In the genomic region with DNA sequence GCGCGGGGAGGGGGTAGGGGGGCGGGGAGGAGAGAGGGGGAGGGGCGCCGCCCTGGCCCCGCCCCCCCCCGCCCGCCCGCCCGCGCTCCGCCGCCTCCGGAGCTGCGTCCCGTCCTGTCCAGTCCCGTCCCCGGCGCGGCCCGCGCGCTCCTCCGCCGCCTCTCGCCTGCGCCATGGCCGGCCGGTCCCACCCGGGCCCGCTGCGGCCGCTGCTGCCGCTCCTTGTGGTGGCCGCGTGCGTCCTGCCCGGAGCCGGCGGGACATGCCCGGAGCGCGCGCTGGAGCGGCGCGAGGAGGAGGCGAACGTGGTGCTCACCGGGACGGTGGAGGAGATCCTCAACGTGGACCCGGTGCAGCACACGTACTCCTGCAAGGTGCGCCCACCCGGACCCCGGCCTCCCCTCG, we compare ENCODE assay signal across 2 cellular contexts.
TF ChIP-seq lines count a peak whose summit lies in the region.

A gene (plus strand): TSS at position 121 of the 405 bp plus-strand sequence. CDS start 53 bp downstream, at position 174.

TF ChIP-seq in IMR-90, 13 proteins besides CTCF, POLR2A, EP300 and RAD21:
- peak; percentile 84; the same call in 1 of the 2 replicates for TF ChIP-seq MXI1 (IDR thresholded peaks at IDR 0.05; ENCODE audit: borderline replicate concordance, low read depth, low read length)
- TF ChIP-seq, protein P1, sequence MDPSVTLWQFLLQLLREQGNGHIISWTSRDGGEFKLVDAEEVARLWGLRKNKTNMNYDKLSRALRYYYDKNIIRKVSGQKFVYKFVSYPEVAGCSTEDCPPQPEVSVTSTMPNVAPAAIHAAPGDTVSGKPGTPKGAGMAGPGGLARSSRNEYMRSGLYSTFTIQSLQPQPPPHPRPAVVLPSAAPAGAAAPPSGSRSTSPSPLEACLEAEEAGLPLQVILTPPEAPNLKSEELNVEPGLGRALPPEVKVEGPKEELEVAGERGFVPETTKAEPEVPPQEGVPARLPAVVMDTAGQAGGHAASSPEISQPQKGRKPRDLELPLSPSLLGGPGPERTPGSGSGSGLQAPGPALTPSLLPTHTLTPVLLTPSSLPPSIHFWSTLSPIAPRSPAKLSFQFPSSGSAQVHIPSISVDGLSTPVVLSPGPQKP (IDR thresholded peaks at IDR 0.05; ENCODE audit: borderline replicate concordance, low read depth, low read length) = no peak

TF ChIP-seq in K562, 482 proteins besides CTCF, POLR2A, EP300 and RAD21 (continues in another document):
- 0 out of 2 replicates have a peak, but pooled peaks have one; percentile 60 for TF ChIP-seq KDM2B (CRISPR knock-in tag; IDR thresholded peaks at IDR 0.05)
- TF ChIP-seq MTA3 (IDR thresholded peaks at IDR 0.05; ENCODE audit: borderline replicate concordance) = 0 out of 2 replicates have a peak, but pooled peaks have one; percentile 10
- no peak for TF ChIP-seq ZNF780A (CRISPR knock-in tag; IDR thresholded peaks at IDR 0.05)
- TF ChIP-seq TAF1 (IDR thresholded peaks at IDR 0.05; ENCODE audit: control insufficient read depth, extremely low read depth, insufficient read depth, low read length, severe bottlenecking) = peak; percentile 21
- TF ChIP-seq NFXL1 (CRISPR knock-in tag; IDR thresholded peaks at IDR 0.05) = no peak
- no peak for TF ChIP-seq GABPA (tag; conservative IDR thresholded peaks at IDR 0.05; ENCODE audit: low read depth)
- peak; percentile 31 for TF ChIP-seq HMGN3 (IDR thresholded peaks at IDR 0.05; ENCODE audit: borderline replicate concordance, extremely low read depth, insufficient read length, low read depth, low read length)
- no peak for TF ChIP-seq TCFL5 (CRISPR knock-in tag; conservative IDR thresholded peaks at IDR 0.05)
- no peak for TF ChIP-seq FOS (IDR thresholded peaks at IDR 0.05; ENCODE audit: extremely low read depth, insufficient read length)
- TF ChIP-seq PPARD (CRISPR knock-in tag; IDR thresholded peaks at IDR 0.05) = no peak
- no peak for TF ChIP-seq PHTF2 (CRISPR knock-in tag; IDR thresholded peaks at IDR 0.05)
- no peak for TF ChIP-seq RBM17 (IDR thresholded peaks at IDR 0.05; ENCODE audit: borderline replicate concordance, low read depth, low read length)
- peak; percentile 84 for TF ChIP-seq RB1 (IDR thresholded peaks at IDR 0.05; ENCODE audit: low read depth)
- TF ChIP-seq TRIM24 (IDR thresholded peaks at IDR 0.05) = no peak
- TF ChIP-seq, protein P2, sequence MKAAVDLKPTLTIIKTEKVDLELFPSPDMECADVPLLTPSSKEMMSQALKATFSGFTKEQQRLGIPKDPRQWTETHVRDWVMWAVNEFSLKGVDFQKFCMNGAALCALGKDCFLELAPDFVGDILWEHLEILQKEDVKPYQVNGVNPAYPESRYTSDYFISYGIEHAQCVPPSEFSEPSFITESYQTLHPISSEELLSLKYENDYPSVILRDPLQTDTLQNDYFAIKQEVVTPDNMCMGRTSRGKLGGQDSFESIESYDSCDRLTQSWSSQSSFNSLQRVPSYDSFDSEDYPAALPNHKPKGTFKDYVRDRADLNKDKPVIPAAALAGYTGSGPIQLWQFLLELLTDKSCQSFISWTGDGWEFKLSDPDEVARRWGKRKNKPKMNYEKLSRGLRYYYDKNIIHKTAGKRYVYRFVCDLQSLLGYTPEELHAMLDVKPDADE (conservative IDR thresholded peaks at IDR 0.05; ENCODE audit: control insufficient read depth, low read depth, low read length) = no peak
- peak; percentile 68; the same call in 1 of the 2 replicates for TF ChIP-seq PHF8 (IDR thresholded peaks at IDR 0.05; ENCODE audit: borderline replicate concordance, low read length)
- TF ChIP-seq CREBBP (IDR thresholded peaks at IDR 0.05; ENCODE audit: low read depth, low read length) = no peak
- no peak for TF ChIP-seq FOXJ3 (CRISPR knock-in tag; IDR thresholded peaks at IDR 0.05)
- no peak for TF ChIP-seq RNF2 (IDR thresholded peaks at IDR 0.05)
- no peak for TF ChIP-seq POLR2AphosphoS2 (IDR thresholded peaks at IDR 0.05; ENCODE audit: low read length)
- TF ChIP-seq PURB (CRISPR knock-in tag; IDR thresholded peaks at IDR 0.05; ENCODE audit: low read depth) = no peak
- TF ChIP-seq NCOR1 (IDR thresholded peaks at IDR 0.05) = no peak
- peak; percentile 85 for TF ChIP-seq ZNF263 (CRISPR knock-in tag; IDR thresholded peaks at IDR 0.05; ENCODE audit: borderline replicate concordance)
- TF ChIP-seq NCOA6 (IDR thresholded peaks at IDR 0.05) = no peak
- TF ChIP-seq RBM34 (IDR thresholded peaks at IDR 0.05; ENCODE audit: borderline replicate concordance, insufficient read depth, low read length) = no peak
- TF ChIP-seq NFYB (IDR thresholded peaks at IDR 0.05; ENCODE audit: extremely low read depth, insufficient read length) = no peak
- no peak for TF ChIP-seq CBFA2T3 (IDR thresholded peaks at IDR 0.05)
- peak; percentile 43; the same call in 1 of the 2 replicates for TF ChIP-seq SIN3B (IDR thresholded peaks at IDR 0.05; ENCODE audit: low read depth)
- peak; percentile 51 for TF ChIP-seq RBFOX2 (IDR thresholded peaks at IDR 0.05; ENCODE audit: low read depth, low read length)
- no peak for TF ChIP-seq DNMT1 (IDR thresholded peaks at IDR 0.05)
- no peak for TF ChIP-seq ZNF3 (CRISPR knock-in tag; IDR thresholded peaks at IDR 0.05)
- peak; percentile 34; the same call in 1 of the 2 replicates for TF ChIP-seq L3MBTL2 (IDR thresholded peaks at IDR 0.05)
- TF ChIP-seq HDAC1 (IDR thresholded peaks at IDR 0.05) = no peak
- peak; percentile 68 for TF ChIP-seq RBBP5 (IDR thresholded peaks at IDR 0.05; ENCODE audit: borderline replicate concordance, insufficient read depth, low read length, poor library complexity, severe bottlenecking)
- TF ChIP-seq, protein P3, sequence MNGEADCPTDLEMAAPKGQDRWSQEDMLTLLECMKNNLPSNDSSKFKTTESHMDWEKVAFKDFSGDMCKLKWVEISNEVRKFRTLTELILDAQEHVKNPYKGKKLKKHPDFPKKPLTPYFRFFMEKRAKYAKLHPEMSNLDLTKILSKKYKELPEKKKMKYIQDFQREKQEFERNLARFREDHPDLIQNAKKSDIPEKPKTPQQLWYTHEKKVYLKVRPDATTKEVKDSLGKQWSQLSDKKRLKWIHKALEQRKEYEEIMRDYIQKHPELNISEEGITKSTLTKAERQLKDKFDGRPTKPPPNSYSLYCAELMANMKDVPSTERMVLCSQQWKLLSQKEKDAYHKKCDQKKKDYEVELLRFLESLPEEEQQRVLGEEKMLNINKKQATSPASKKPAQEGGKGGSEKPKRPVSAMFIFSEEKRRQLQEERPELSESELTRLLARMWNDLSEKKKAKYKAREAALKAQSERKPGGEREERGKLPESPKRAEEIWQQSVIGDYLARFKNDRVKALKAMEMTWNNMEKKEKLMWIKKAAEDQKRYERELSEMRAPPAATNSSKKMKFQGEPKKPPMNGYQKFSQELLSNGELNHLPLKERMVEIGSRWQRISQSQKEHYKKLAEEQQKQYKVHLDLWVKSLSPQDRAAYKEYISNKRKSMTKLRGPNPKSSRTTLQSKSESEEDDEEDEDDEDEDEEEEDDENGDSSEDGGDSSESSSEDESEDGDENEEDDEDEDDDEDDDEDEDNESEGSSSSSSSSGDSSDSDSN (IDR thresholded peaks at IDR 0.05; ENCODE audit: borderline replicate concordance in 1 of 2, low read depth in 2 of 2, low read length in 2 of 2) = peak; percentile 41 to 68; a peak in 2 of 4 replicates
- TF ChIP-seq, protein P4, sequence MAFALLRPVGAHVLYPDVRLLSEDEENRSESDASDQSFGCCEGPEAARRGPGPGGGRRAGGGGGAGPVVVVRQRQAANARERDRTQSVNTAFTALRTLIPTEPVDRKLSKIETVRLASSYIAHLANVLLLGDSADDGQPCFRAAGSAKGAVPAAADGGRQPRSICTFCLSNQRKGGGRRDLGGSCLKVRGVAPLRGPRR (CRISPR knock-in tag; IDR thresholded peaks at IDR 0.05) = no peak
- TF ChIP-seq, protein P5, sequence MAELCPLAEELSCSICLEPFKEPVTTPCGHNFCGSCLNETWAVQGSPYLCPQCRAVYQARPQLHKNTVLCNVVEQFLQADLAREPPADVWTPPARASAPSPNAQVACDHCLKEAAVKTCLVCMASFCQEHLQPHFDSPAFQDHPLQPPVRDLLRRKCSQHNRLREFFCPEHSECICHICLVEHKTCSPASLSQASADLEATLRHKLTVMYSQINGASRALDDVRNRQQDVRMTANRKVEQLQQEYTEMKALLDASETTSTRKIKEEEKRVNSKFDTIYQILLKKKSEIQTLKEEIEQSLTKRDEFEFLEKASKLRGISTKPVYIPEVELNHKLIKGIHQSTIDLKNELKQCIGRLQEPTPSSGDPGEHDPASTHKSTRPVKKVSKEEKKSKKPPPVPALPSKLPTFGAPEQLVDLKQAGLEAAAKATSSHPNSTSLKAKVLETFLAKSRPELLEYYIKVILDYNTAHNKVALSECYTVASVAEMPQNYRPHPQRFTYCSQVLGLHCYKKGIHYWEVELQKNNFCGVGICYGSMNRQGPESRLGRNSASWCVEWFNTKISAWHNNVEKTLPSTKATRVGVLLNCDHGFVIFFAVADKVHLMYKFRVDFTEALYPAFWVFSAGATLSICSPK (IDR thresholded peaks at IDR 0.05; ENCODE audit: borderline replicate concordance) = no peak
- 0 out of 2 replicates have a peak, but pooled peaks have one; percentile 35 for TF ChIP-seq FOXP1 (CRISPR knock-in tag; IDR thresholded peaks at IDR 0.05)
- TF ChIP-seq, protein P6, sequence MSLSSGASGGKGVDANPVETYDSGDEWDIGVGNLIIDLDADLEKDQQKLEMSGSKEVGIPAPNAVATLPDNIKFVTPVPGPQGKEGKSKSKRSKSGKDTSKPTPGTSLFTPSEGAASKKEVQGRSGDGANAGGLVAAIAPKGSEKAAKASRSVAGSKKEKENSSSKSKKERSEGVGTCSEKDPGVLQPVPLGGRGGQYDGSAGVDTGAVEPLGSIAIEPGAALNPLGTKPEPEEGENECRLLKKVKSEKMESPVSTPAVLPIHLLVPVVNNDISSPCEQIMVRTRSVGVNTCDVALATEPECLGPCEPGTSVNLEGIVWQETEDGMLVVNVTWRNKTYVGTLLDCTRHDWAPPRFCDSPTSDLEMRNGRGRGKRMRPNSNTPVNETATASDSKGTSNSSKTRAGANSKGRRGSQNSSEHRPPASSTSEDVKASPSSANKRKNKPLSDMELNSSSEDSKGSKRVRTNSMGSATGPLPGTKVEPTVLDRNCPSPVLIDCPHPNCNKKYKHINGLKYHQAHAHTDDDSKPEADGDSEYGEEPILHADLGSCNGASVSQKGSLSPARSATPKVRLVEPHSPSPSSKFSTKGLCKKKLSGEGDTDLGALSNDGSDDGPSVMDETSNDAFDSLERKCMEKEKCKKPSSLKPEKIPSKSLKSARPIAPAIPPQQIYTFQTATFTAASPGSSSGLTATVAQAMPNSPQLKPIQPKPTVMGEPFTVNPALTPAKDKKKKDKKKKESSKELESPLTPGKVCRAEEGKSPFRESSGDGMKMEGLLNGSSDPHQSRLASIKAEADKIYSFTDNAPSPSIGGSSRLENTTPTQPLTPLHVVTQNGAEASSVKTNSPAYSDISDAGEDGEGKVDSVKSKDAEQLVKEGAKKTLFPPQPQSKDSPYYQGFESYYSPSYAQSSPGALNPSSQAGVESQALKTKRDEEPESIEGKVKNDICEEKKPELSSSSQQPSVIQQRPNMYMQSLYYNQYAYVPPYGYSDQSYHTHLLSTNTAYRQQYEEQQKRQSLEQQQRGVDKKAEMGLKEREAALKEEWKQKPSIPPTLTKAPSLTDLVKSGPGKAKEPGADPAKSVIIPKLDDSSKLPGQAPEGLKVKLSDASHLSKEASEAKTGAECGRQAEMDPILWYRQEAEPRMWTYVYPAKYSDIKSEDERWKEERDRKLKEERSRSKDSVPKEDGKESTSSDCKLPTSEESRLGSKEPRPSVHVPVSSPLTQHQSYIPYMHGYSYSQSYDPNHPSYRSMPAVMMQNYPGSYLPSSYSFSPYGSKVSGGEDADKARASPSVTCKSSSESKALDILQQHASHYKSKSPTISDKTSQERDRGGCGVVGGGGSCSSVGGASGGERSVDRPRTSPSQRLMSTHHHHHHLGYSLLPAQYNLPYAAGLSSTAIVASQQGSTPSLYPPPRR (CRISPR knock-in tag; IDR thresholded peaks at IDR 0.05; ENCODE audit: borderline replicate concordance) = no peak
- TF ChIP-seq GABPB1 (CRISPR knock-in tag; IDR thresholded peaks at IDR 0.05) = no peak
- peak; percentile 35 for TF ChIP-seq KDM5B (IDR thresholded peaks at IDR 0.05; ENCODE audit: insufficient replicate concordance, low read depth, low read length)
- TF ChIP-seq, protein P7, sequence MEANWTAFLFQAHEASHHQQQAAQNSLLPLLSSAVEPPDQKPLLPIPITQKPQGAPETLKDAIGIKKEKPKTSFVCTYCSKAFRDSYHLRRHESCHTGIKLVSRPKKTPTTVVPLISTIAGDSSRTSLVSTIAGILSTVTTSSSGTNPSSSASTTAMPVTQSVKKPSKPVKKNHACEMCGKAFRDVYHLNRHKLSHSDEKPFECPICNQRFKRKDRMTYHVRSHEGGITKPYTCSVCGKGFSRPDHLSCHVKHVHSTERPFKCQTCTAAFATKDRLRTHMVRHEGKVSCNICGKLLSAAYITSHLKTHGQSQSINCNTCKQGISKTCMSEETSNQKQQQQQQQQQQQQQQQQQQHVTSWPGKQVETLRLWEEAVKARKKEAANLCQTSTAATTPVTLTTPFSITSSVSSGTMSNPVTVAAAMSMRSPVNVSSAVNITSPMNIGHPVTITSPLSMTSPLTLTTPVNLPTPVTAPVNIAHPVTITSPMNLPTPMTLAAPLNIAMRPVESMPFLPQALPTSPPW (CRISPR knock-in tag; IDR thresholded peaks at IDR 0.05) = peak; percentile 47
- no peak for TF ChIP-seq POLR2AphosphoS5 (IDR thresholded peaks at IDR 0.05; ENCODE audit: control insufficient read depth, insufficient read depth, low read depth, low read length)
- TF ChIP-seq ELF1 (tag; IDR thresholded peaks at IDR 0.05) = no peak
